Comparison of ENCODE assay signal across 17 cellular contexts in the genomic region with DNA sequence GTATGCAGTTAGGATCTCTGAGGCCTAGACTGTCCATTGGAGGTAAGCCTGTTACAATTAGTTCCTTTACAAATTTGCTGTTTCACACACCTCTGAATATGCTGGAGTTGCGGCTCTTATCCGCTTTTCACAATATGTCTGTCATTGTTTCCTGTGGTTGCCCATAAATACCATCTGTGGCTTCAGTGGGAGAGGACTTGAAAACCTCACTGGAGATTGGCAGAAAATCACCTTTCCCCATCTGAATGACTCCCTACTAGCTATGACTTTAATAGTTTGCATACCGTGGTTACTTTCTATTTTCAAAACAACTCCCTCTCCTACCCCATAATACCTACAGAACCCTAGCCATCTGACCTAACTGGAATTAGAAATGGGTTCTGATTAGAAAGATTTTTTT.
DNase-seq lines count a peak whose midpoint lies in the region; ATAC-seq and TF ChIP-seq lines count a peak whose summit lies in the region.
"Had no signal": no experiment of that assay in that cellular context is flagged by ENCODE, and none has a peak within 500 bp of the region (broad histone marks: within the 10 kb centered on the region; RNA-seq: fewer than 3 reads in every experiment).

No MANE protein-coding gene starts in this region.

- no peak for TF ChIP-seq CTCF in MM.1S (IDR thresholded peaks at IDR 0.05; ENCODE audit: low read length)
- no peak for TF ChIP-seq CTCF in esophagus squamous epithelium (IDR thresholded peaks at IDR 0.05)
- no peak for TF ChIP-seq CTCF in Peyer's patch (IDR thresholded peaks at IDR 0.05)

- H3K36me3 ChIP-seq in MM.1S (replicated peaks; ENCODE audit: insufficient read depth, low read length) (no peaks in the 10 kb centered on the region), esophagus squamous epithelium (no peaks in the 10 kb centered on the region), Peyer's patch (no peaks in the 10 kb centered on the region)
- H3K36me3 ChIP-seq: lower lobe of right lung, SJCRH30 had no signal

- H3K27ac Mint-ChIP-seq in T-helper 2 cell treated with Interferon-gamma antibody and Interleukin-4, amounts not matched to agents 5 μg/mL and 100 μg/mL, for 36 hours: no peak overlapping the region
- no peak overlapping the region for H3K27ac Mint-ChIP-seq in natural killer cell treated with Interleukin-12 subunit alpha and Interleukin-12 subunit beta and Interleukin-15 and Interleukin-18, amount 100 ng/mL, for 72 hours
- H3K27ac Mint-ChIP-seq: activated naive CD8-positive, alpha-beta T cell treated with anti-CD3 and anti-CD28 coated beads, Interleukin-2, amount 10 ng/mL, durations not matched to agents 7 days and 5 days; activated T-helper 1 cell treated with anti-CD3 and anti-CD28 coated beads, Interleukin-12 subunit alpha, Interleukin-12 subunit beta, Interleukin-2, Interleukin-4 antibody, amounts not matched to agents 30 ng/mL and 10 ng/mL and 1 ng/mL, durations not matched to agents 14 hours and 24 hours and 36 hours; T-helper 17 cell had no signal

- no peaks in the 10 kb centered on the region for H3F3A ChIP-seq in MM.1S (ENCODE audit: insufficient read depth, low read length)

- WGBS in esophagus squamous epithelium, 2 donors: 53 to 62% methylated on average over 3 of the region's 3 CpGs

- DNase-seq in MM.1S (peak; percentile 63), renal cortical epithelial cell (ENCODE audit: low read depth) (peak; percentile 4), esophagus squamous epithelium (lab: John Stamatoyannopoulos, UW) (no peak), Peyer's patch (no peak)
- DNase-seq in T-helper 2 cell treated with Interferon-gamma antibody and Interleukin-4, amounts not matched to agents 5 μg/mL and 100 μg/mL, for 36 hours (ENCODE audit: low spot score): peak; percentile 4
- no peak for DNase-seq in natural killer cell treated with Interleukin-12 subunit alpha and Interleukin-12 subunit beta and Interleukin-15 and Interleukin-18, amount 100 ng/mL, for 72 hours (ENCODE audit: low spot score)
- DNase-seq: activated naive CD8-positive, alpha-beta T cell treated with anti-CD3 and anti-CD28 coated beads, Interleukin-2, amount 10 ng/mL, durations not matched to agents 7 days and 5 days; DMS79 treated with DMSO at 0.1 percent for 48 hours; GM23248; lower lobe of right lung; NCI-H187 treated with DMSO at 0.1 percent for 48 hours; nucleus accumbens; SJCRH30; T-helper 17 cell had no signal

- H3K27me3 Mint-ChIP-seq in T-helper 2 cell treated with Interferon-gamma antibody and Interleukin-4, amounts not matched to agents 5 μg/mL and 100 μg/mL, for 36 hours (ENCODE audit: low read depth): no peaks in the 10 kb centered on the region
- no peaks in the 10 kb centered on the region for H3K27me3 Mint-ChIP-seq in natural killer cell treated with Interleukin-12 subunit alpha and Interleukin-12 subunit beta and Interleukin-15 and Interleukin-18, amount 100 ng/mL, for 72 hours
- H3K27me3 Mint-ChIP-seq: T-helper 17 cell had no signal

- ATAC-seq in GM18868 (IDR thresholded peaks at IDR 0.05; ENCODE audit: unreplicated experiment): peak; percentile 46
- no peak for ATAC-seq in natural killer cell treated with Interleukin-12 subunit alpha and Interleukin-12 subunit beta and Interleukin-15 and Interleukin-18, amount 100 ng/mL, for 72 hours
- ATAC-seq: lower lobe of right lung, T-helper 17 cell had no signal

- H3K4me3 ChIP-seq in MM.1S (ENCODE audit: low read length) (no peak overlapping the region), esophagus squamous epithelium (no peak overlapping the region), Peyer's patch (no peak overlapping the region)
- H3K4me3 ChIP-seq: GM23248, hepatocyte, lower lobe of right lung, SJCRH30 had no signal

- H3K27ac ChIP-seq in MM.1S (ENCODE audit: low read length): no peak overlapping the region
- H3K27ac ChIP-seq in esophagus squamous epithelium: no peak overlapping the region
- H3K27ac ChIP-seq in Peyer's patch: no peak overlapping the region
- H3K27ac ChIP-seq: GM23248, hepatocyte, lower lobe of right lung, SJCRH30 had no signal

- H3K9me3 ChIP-seq in MM.1S (replicated peaks; ENCODE audit: insufficient read depth, low read length) (no peaks in the 10 kb centered on the region), esophagus squamous epithelium (no peaks in the 10 kb centered on the region), Peyer's patch (no peaks in the 10 kb centered on the region)
- H3K9me3 ChIP-seq: lower lobe of right lung, SJCRH30 had no signal

- no peak overlapping the region for H3K4me2 ChIP-seq in MM.1S (ENCODE audit: low read depth, low read length)
- H3K4me2 ChIP-seq: hepatocyte had no signal

- no peaks in the 10 kb centered on the region for H3K36me3 Mint-ChIP-seq in T-helper 2 cell treated with Interferon-gamma antibody and Interleukin-4, amounts not matched to agents 5 μg/mL and 100 μg/mL, for 36 hours (ENCODE audit: low read depth)
- H3K36me3 Mint-ChIP-seq in natural killer cell treated with Interleukin-12 subunit alpha and Interleukin-12 subunit beta and Interleukin-15 and Interleukin-18, amount 100 ng/mL, for 72 hours: no peaks in the 10 kb centered on the region
- H3K36me3 Mint-ChIP-seq: activated naive CD8-positive, alpha-beta T cell treated with anti-CD3 and anti-CD28 coated beads, Interleukin-2, amount 10 ng/mL, durations not matched to agents 7 days and 5 days had no signal

- intact Hi-C loops in esophagus squamous epithelium (cut with DNase I): no loop called here

- no peaks in the 10 kb centered on the region for H4K20me1 ChIP-seq in MM.1S (ENCODE audit: insufficient read depth, low read length)

- H2AFZ ChIP-seq in MM.1S (ENCODE audit: low read length): no peak overlapping the region
- H2AFZ ChIP-seq: GM23248 had no signal

- no peak overlapping the region for H3K4me3 Mint-ChIP-seq in T-helper 2 cell treated with Interferon-gamma antibody and Interleukin-4, amounts not matched to agents 5 μg/mL and 100 μg/mL, for 36 hours
- no peak overlapping the region for H3K4me3 Mint-ChIP-seq in natural killer cell treated with Interleukin-12 subunit alpha and Interleukin-12 subunit beta and Interleukin-15 and Interleukin-18, amount 100 ng/mL, for 72 hours
- H3K4me3 Mint-ChIP-seq: activated naive CD8-positive, alpha-beta T cell treated with anti-CD3 and anti-CD28 coated beads, Interleukin-2, amount 10 ng/mL, durations not matched to agents 7 days and 5 days; activated T-helper 1 cell treated with anti-CD3 and anti-CD28 coated beads, Interleukin-12 subunit alpha, Interleukin-12 subunit beta, Interleukin-2, Interleukin-4 antibody, amounts not matched to agents 30 ng/mL and 10 ng/mL and 1 ng/mL, durations not matched to agents 14 hours and 24 hours and 36 hours; T-helper 17 cell had no signal

- no peaks in the 10 kb centered on the region for H3K9me2 ChIP-seq in MM.1S (replicated peaks; ENCODE audit: insufficient read depth, low read length)

- H3K27me3 ChIP-seq in MM.1S (replicated peaks; ENCODE audit: insufficient read depth, low read length) (peaks cover 6% of the 10 kb centered on the region; the same call in 1 of the 2 replicates), esophagus squamous epithelium (no peaks in the 10 kb centered on the region), Peyer's patch (no peaks in the 10 kb centered on the region)
- H3K27me3 ChIP-seq: hepatocyte, SJCRH30 had no signal

- H3K4me1 ChIP-seq in MM.1S (ENCODE audit: low read length): no peaks in the 10 kb centered on the region
- H3K4me1 ChIP-seq in esophagus squamous epithelium: no peaks in the 10 kb centered on the region
- no peaks in the 10 kb centered on the region for H3K4me1 ChIP-seq in Peyer's patch
- H3K4me1 ChIP-seq: lower lobe of right lung had no signal

- H3K79me2 ChIP-seq in MM.1S (ENCODE audit: low read length): no peaks in the 10 kb centered on the region
- H3K79me2 ChIP-seq: hepatocyte had no signal

- no peak overlapping the region for H3K9ac ChIP-seq in MM.1S (ENCODE audit: low read length)
- H3K9ac ChIP-seq: GM23248 had no signal

- H3K9me3 Mint-ChIP-seq in T-helper 2 cell treated with Interferon-gamma antibody and Interleukin-4, amounts not matched to agents 5 μg/mL and 100 μg/mL, for 36 hours: peaks cover 10% of the 10 kb centered on the region
- peaks cover 10% of the 10 kb centered on the region for H3K9me3 Mint-ChIP-seq in natural killer cell treated with Interleukin-12 subunit alpha and Interleukin-12 subunit beta and Interleukin-15 and Interleukin-18, amount 100 ng/mL, for 72 hours
- H3K9me3 Mint-ChIP-seq: activated naive CD8-positive, alpha-beta T cell treated with anti-CD3 and anti-CD28 coated beads, Interleukin-2, amount 10 ng/mL, durations not matched to agents 7 days and 5 days; activated T-helper 1 cell treated with anti-CD3 and anti-CD28 coated beads, Interleukin-12 subunit alpha, Interleukin-12 subunit beta, Interleukin-2, Interleukin-4 antibody, amounts not matched to agents 30 ng/mL and 10 ng/mL and 1 ng/mL, durations not matched to agents 14 hours and 24 hours and 36 hours had no signal

- H3K4me1 Mint-ChIP-seq in T-helper 2 cell treated with Interferon-gamma antibody and Interleukin-4, amounts not matched to agents 5 μg/mL and 100 μg/mL, for 36 hours (ENCODE audit: low read depth): no peaks in the 10 kb centered on the region
- H3K4me1 Mint-ChIP-seq in natural killer cell treated with Interleukin-12 subunit alpha and Interleukin-12 subunit beta and Interleukin-15 and Interleukin-18, amount 100 ng/mL, for 72 hours (ENCODE audit: low read depth in 2 of 2): no peaks in the 10 kb centered on the region
- H3K4me1 Mint-ChIP-seq: T-helper 17 cell had no signal

- no peak for TF ChIP-seq POLR2A in esophagus squamous epithelium (IDR thresholded peaks at IDR 0.05)
- TF ChIP-seq POLR2A in Peyer's patch (IDR thresholded peaks at IDR 0.05): no peak

Comparison
In these comparisons a context has a peak if more than half of its experiments do, and no peak if none do; other contexts are left out.
1. DNase-seq: peak in MM.1S (single experiment), T-helper 2 cell treated with Interferon-gamma antibody and Interleukin-4, amounts not matched to agents 5 μg/mL and 100 μg/mL, for 36 hours (single experiment) and renal cortical epithelial cell (single experiment); none in esophagus squamous epithelium (single experiment), natural killer cell treated with Interleukin-12 subunit alpha and Interleukin-12 subunit beta and Interleukin-15 and Interleukin-18, amount 100 ng/mL, for 72 hours (single experiment) and Peyer's patch (0 of 3).